ENCODE assay signal across 27 cellular contexts in the genomic region with DNA sequence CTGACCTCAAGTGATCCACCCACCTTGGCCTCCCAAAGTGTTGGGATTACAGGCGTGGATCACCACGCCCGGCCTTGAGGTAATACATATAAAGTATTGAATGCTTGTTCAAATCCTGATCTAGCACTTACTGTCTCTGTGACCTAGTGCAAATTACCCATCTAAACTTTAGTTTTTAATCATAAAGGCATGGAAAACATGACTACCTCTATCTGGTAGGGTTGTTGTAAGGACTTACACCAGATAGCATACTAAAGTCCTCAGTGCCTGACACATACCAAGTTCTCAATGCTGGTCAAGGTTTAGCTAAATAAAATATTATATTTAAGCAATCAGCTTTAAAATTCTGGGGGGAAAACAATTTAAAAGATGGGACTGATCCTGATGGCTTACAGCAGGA. TPM values are rescaled to one million over a fixed set of nuclear protein-coding genes. Genes with fewer than 3 reads are reported as not detected.
A peak's percentile ranks its signal among the peaks of the same experiment; 100 is the strongest.
DNase-seq lines count a peak whose midpoint lies in the region; ATAC-seq and FAIRE-seq lines count a peak whose summit lies in the region.
"Had no signal": no experiment of that assay in that cellular context is flagged by ENCODE, and none has a peak within 500 bp of the region (broad histone marks: within the 10 kb centered on the region; RNA-seq: fewer than 3 reads in every experiment).

No MANE protein-coding gene starts in this region.

- DNase-seq in activated T-cell treated with anti-CD3 and anti-CD28 coated beads, Interleukin-2, amount 50 U/mL, for 72 hours: no peak
- no peak for DNase-seq in activated T-cell treated with anti-CD3 and anti-CD28 coated beads, Interleukin-2, amount 50 U/mL, for 48 hours
- DNase-seq in stimulated activated naive CD8-positive, alpha-beta T cell treated with anti-CD3 and anti-CD28 coated beads, Interleukin-15, Interleukin-2, amounts not matched to agents 100 U/mL and 50 U/mL, for 24 hours: no peak
- no peak for DNase-seq in stimulated activated naive CD8-positive, alpha-beta T cell treated with anti-CD3 and anti-CD28 coated beads, Interleukin-15, amount 100 ng/mL, for 72 hours
- no peak for DNase-seq in SW 1271 (lab: John Stamatoyannopoulos, UW)
- no peak for DNase-seq in germinal center (ENCODE audit: low spot score)
- DNase-seq: 8988T; ACHN; BE2C; C1 segment of cervical spinal cord; CD4-positive, alpha-beta memory T cell; CD4-positive, CD25-positive, alpha-beta regulatory T cell; CD8-positive, alpha-beta memory T cell; COR-L47; DMS 273 treated with DMSO at 0.1 percent for 48 hours; DMS153; DMS53; DMS79; DND-41; EL; GDM1 had no signal

- H3K36me3 Mint-ChIP-seq in activated T-cell treated with anti-CD3 and anti-CD28 coated beads, Interleukin-2, amount 50 U/mL, for 72 hours (ENCODE audit: insufficient read depth in 2 of 2): peaks cover 5 to 13% of the 10 kb centered on the region in 2 donors

- no peaks in the 10 kb centered on the region for H3K9me3 Mint-ChIP-seq in activated T-cell treated with anti-CD3 and anti-CD28 coated beads, Interleukin-2, amount 50 U/mL, for 72 hours
- H3K9me3 Mint-ChIP-seq in stimulated activated naive CD8-positive, alpha-beta T cell treated with anti-CD3 and anti-CD28 coated beads, Interleukin-15, amount 100 ng/mL, for 72 hours: no peaks in the 10 kb centered on the region
- H3K9me3 Mint-ChIP-seq: CD4-positive, alpha-beta memory T cell; CD4-positive, CD25-positive, alpha-beta regulatory T cell; CD8-positive, alpha-beta memory T cell had no signal

- peak; percentile 33 for FAIRE-seq in islet of Langerhans (lab: Jason Lieb, UNC)
- FAIRE-seq: A204.1, GM12878, GM12892, GM18507 had no signal

- H3K4me3 Mint-ChIP-seq in activated T-cell treated with anti-CD3 and anti-CD28 coated beads, Interleukin-2, amount 50 U/mL, for 72 hours: no peak overlapping the region
- no peak overlapping the region for H3K4me3 Mint-ChIP-seq in stimulated activated naive CD8-positive, alpha-beta T cell treated with anti-CD3 and anti-CD28 coated beads, Interleukin-15, amount 100 ng/mL, for 72 hours
- H3K4me3 Mint-ChIP-seq: CD14-positive monocyte; CD4-positive, alpha-beta memory T cell; CD4-positive, CD25-positive, alpha-beta regulatory T cell; CD8-positive, alpha-beta memory T cell had no signal

- H3K27me3 Mint-ChIP-seq in activated T-cell treated with anti-CD3 and anti-CD28 coated beads, Interleukin-2, amount 50 U/mL, for 72 hours (ENCODE audit: low read depth): no peaks in the 10 kb centered on the region
- H3K27me3 Mint-ChIP-seq in stimulated activated naive CD8-positive, alpha-beta T cell treated with anti-CD3 and anti-CD28 coated beads, Interleukin-15, amount 100 ng/mL, for 72 hours: no peaks in the 10 kb centered on the region
- H3K27me3 Mint-ChIP-seq: CD4-positive, alpha-beta memory T cell; CD4-positive, CD25-positive, alpha-beta regulatory T cell; CD8-positive, alpha-beta memory T cell had no signal

- H3K4me1 Mint-ChIP-seq in activated T-cell treated with anti-CD3 and anti-CD28 coated beads, Interleukin-2, amount 50 U/mL, for 72 hours (ENCODE audit: low read depth): peaks cover 14% of the 10 kb centered on the region
- H3K4me1 Mint-ChIP-seq in stimulated activated naive CD8-positive, alpha-beta T cell treated with anti-CD3 and anti-CD28 coated beads, Interleukin-15, amount 100 ng/mL, for 72 hours: peaks cover 18% of the 10 kb centered on the region
- H3K4me1 Mint-ChIP-seq: CD14-positive monocyte had no signal

- peak; percentile 24 to 51 for ATAC-seq in activated T-cell treated with anti-CD3 and anti-CD28 coated beads, Interleukin-2, amount 50 U/mL, for 72 hours (replicated peaks in 1 of 2)
- ATAC-seq in stimulated activated naive CD8-positive, alpha-beta T cell treated with anti-CD3 and anti-CD28 coated beads, Interleukin-15, Interleukin-2, amounts not matched to agents 100 U/mL and 50 U/mL, for 24 hours: peak; percentile 52
- ATAC-seq in stimulated activated naive CD8-positive, alpha-beta T cell treated with anti-CD3 and anti-CD28 coated beads, Interleukin-15, amount 100 ng/mL, for 72 hours: no peak
- ATAC-seq: GM12878 had no signal

- H3K27ac Mint-ChIP-seq in activated T-cell treated with anti-CD3 and anti-CD28 coated beads, Interleukin-2, amount 50 U/mL, for 72 hours: peak overlapping the region; percentile 24
- no peak overlapping the region for H3K27ac Mint-ChIP-seq in stimulated activated naive CD8-positive, alpha-beta T cell treated with anti-CD3 and anti-CD28 coated beads, Interleukin-15, amount 100 ng/mL, for 72 hours
- H3K27ac Mint-ChIP-seq: CD14-positive monocyte; CD4-positive, alpha-beta memory T cell; CD4-positive, CD25-positive, alpha-beta regulatory T cell; CD8-positive, alpha-beta memory T cell had no signal

RNA-seq across cellular contexts. Expression of a gene that starts 38.3 kb away (rescaled TPM):
- 10 to 100 TPM; 62.9 to 66.0 TPM for total RNA-seq in activated T-cell treated with anti-CD3 and anti-CD28 coated beads, Interleukin-2, amount 50 U/mL, for 72 hours
